Comparison of ENCODE assay signal across 9 cellular contexts in genomic region chr1:15848929-15849774, GRCh38. TPM values are rescaled to one million over a fixed set of nuclear protein-coding genes. Genes with fewer than 3 reads are reported as not detected.
DNase-seq lines count a peak whose midpoint lies in the region; ATAC-seq, FAIRE-seq and TF ChIP-seq lines count a peak whose summit lies in the region.
"Had no signal": no experiment of that assay in that cellular context is flagged by ENCODE, and none has a peak within 500 bp of the region (broad histone marks: within the 10 kb centered on the region; RNA-seq: fewer than 3 reads in every experiment).

No MANE protein-coding gene starts in this region.

- no peaks in the 10 kb centered on the region for H3K27me3 Mint-ChIP-seq in nephron progenitor cell (ENCODE audit: low read depth, poor library complexity)

- no peaks in the 10 kb centered on the region for H3K9me3 Mint-ChIP-seq in nephron progenitor cell

- H3K4me3 Mint-ChIP-seq in nephron progenitor cell: peak overlapping the region; percentile 92

- DNase-seq in DMS 273 treated with DMSO at 0.1 percent for 48 hours (lab: John Stamatoyannopoulos, UW) (peak; percentile 92), LNCaP clone FGC (ENCODE audit: low read depth) (peak; percentile 65), RCC 7860 (ENCODE audit: low spot score) (peak; percentile 84), fibroblast of the aortic adventitia (ENCODE audit: low read depth) (peak; percentile 79), nephron progenitor cell (peak; percentile 90), stromal cell of bone marrow (ENCODE audit: low read depth) (peak; percentile 78)
- peak; percentile 90 for DNase-seq in activated effector memory CD4-positive, alpha-beta T cell treated with anti-CD3 and anti-CD28 coated beads, Interleukin-2, amount 50 U/mL, for 16 hours

- ATAC-seq in GM19324 (IDR thresholded peaks at IDR 0.05; ENCODE audit: low FRiP score, unreplicated experiment): no peak

- FAIRE-seq in RCC 7860 (lab: Jason Lieb, UNC): peak; percentile 35
- FAIRE-seq: colon had no signal

- H3K36me3 Mint-ChIP-seq in nephron progenitor cell (ENCODE audit: low read depth): peaks cover 3% of the 10 kb centered on the region

- peak overlapping the region; percentile 78 for H3K4me3 ChIP-seq in LNCaP clone FGC (ENCODE audit: low read depth, low read length)
- H3K4me3 ChIP-seq in fibroblast of the aortic adventitia (ENCODE audit: low read depth, low read length): peak overlapping the region; percentile 98

- peak overlapping the region; percentile 100 for H3K27ac Mint-ChIP-seq in nephron progenitor cell

- no peak for TF ChIP-seq CTCF in LNCaP clone FGC (IDR thresholded peaks at IDR 0.05; ENCODE audit: control insufficient read depth, extremely low read depth, insufficient read depth)
- no peak for TF ChIP-seq CTCF in fibroblast of the aortic adventitia (IDR thresholded peaks at IDR 0.05; ENCODE audit: insufficient read depth, low read length)
- TF ChIP-seq CTCF in nephron progenitor cell (IDR thresholded peaks at IDR 0.05): no peak

- peaks cover 40% of the 10 kb centered on the region for H3K4me1 Mint-ChIP-seq in nephron progenitor cell

RNA-seq across cellular contexts. Expression of gene SPEN, which starts 1.6 kb away (rescaled TPM):
- 20.5 and 24.3 TPM in 2 replicates for total RNA-seq in fibroblast of the aortic adventitia (ENCODE audit: low replicate concordance)

RNA-seq across cellular contexts. Expression of gene UQCRHL, which starts 41.7 kb away (rescaled TPM):
- total RNA-seq in fibroblast of the aortic adventitia (ENCODE audit: low replicate concordance): 1.9 and 2.0 TPM in 2 replicates
